ENCODE assay signal across 17 cellular contexts in the genomic region with DNA sequence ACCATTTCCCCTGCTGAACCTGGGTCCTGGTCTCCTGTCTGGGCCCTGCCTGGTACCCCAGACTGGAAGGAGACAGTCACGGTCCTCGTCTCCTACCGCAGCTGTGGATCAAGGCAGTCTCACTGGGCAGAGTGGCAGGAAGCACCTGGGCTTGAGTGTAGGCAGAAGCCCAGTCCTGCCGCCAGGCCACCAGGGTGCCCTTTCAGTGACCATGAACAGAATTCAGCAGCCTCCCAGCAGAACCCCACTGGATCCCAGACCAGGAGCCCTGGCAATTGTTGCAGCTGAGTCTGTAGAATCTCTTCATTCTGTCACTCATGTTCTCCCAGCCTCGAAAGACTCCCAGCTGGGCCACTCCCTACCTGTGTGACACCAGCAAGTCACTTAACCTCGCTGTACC. TPM values are rescaled to one million over a fixed set of nuclear protein-coding genes. Genes with fewer than 3 reads are reported as not detected.
DNase-seq lines count a peak whose midpoint lies in the region; ATAC-seq, FAIRE-seq and TF ChIP-seq lines count a peak whose summit lies in the region.
"Had no signal": no experiment of that assay in that cellular context is flagged by ENCODE, and none has a peak within 500 bp of the region (broad histone marks: within the 10 kb centered on the region; RNA-seq: fewer than 3 reads in every experiment).

No MANE protein-coding gene starts in this region.

- H4K8ac ChIP-seq in mesendoderm (ENCODE audit: low read depth, low read length): no peak overlapping the region

- H3K4me2 ChIP-seq in K562 (ENCODE audit: insufficient read depth, low read length): no peak overlapping the region
- no peak overlapping the region for H3K4me2 ChIP-seq in mesendoderm (ENCODE audit: low read length)
- H3K4me2 ChIP-seq: GM23338 had no signal

- H4K5ac ChIP-seq in mesendoderm (ENCODE audit: low read length): no peak overlapping the region

- intact Hi-C loops in K562 (cut with micrococcal nuclease) (no loop called here), right cardiac atrium (cut with DNase I) (no loop called here), body of pancreas (cut with DNase I) (loop anchor here (5.0 kb wide), 1 partner anchor 55 kb away; no protein-coding TSS in a partner anchor)

- H4K20me1 ChIP-seq in K562 (replicated peaks; ENCODE audit: control insufficient read depth, insufficient read depth, low read length): no peaks in the 10 kb centered on the region

- BruUV-seq in K562 (replicated peaks; lab: Mats Ljungman, UMichigan): no TSS peak

- no peak for TF ChIP-seq RAD21 in K562 (CRISPR knock-in tag; conservative IDR thresholded peaks at IDR 0.05 in 1 of 2, IDR thresholded peaks at IDR 0.05 in 1 of 2)

- H2BK120ac ChIP-seq in mesendoderm (ENCODE audit: low read depth, low read length): no peak overlapping the region

- H3K4me1 ChIP-seq in K562 (replicated peaks in 1 of 2; ENCODE audit: control insufficient read depth in 2 of 2, insufficient read depth in 2 of 2, low read length in 2 of 2) (peaks cover 42 to 73% of the 10 kb centered on the region in 2 experiments), mesendoderm (ENCODE audit: control insufficient read depth, low read depth, low read length) (no peaks in the 10 kb centered on the region), small intestine (ENCODE audit: control insufficient read depth in 2 of 2, insufficient read depth in 1 of 2, low read depth in 1 of 2, low read length in 1 of 2) (peaks cover 3 to 14% of the 10 kb centered on the region in 2 donors), HAP-1 (no peaks in the 10 kb centered on the region; the same call in 1 of the 2 replicates), right cardiac atrium (ENCODE audit: control insufficient read depth, insufficient read depth, low read length) (no peaks in the 10 kb centered on the region), body of pancreas (peaks cover 19% of the 10 kb centered on the region)

- no peak overlapping the region for H2AK5ac ChIP-seq in mesendoderm (ENCODE audit: low read length)

- no peak for DNase-seq in K562 (ENCODE audit: extremely low read depth in 1 of 4, low spot score in 3 of 4)
- no peak for DNase-seq in mesendoderm
- DNase-seq in small intestine: no peak
- DNase-seq in HAP-1 (ENCODE audit: low spot score in 2 of 2): no peak
- DNase-seq in right cardiac atrium: no peak
- no peak for DNase-seq in body of pancreas
- DNase-seq: CD8-positive, alpha-beta T cell; DND-41; GF-D8; Karpas-422; MM.1S; NCI-H1105; NCI-H1694 treated with DMSO at 0.1 percent for 48 hours; NCI-H526 treated with DMSO at 0.1 percent for 48 hours; Right ventricle myocardium superior had no signal

- no peak overlapping the region for H3K4me3 ChIP-seq in K562
- H3K4me3 ChIP-seq in mesendoderm (ENCODE audit: low read length): no peak overlapping the region
- no peak overlapping the region for H3K4me3 ChIP-seq in small intestine (ENCODE audit: low read depth in 1 of 2, low read length in 2 of 2)
- no peak overlapping the region for H3K4me3 ChIP-seq in HAP-1
- no peak overlapping the region for H3K4me3 ChIP-seq in right cardiac atrium (ENCODE audit: low read length)
- H3K4me3 ChIP-seq in body of pancreas: no peak overlapping the region
- H3K4me3 ChIP-seq: GM23338 had no signal

- H3K56ac ChIP-seq in mesendoderm (ENCODE audit: low read length): no peak overlapping the region

- no peaks in the 10 kb centered on the region for H3K9me1 ChIP-seq in K562 (ENCODE audit: control insufficient read depth, insufficient read depth, low read length)

- 66% methylated on average over 6 of the region's 6 CpGs for WGBS in K562 (ENCODE audit: insufficient coverage, low coverage, missing lambda C conversion rate)
- no CpG with 5 or more reads among the region's 6 CpGs for WGBS in mesendoderm (ENCODE audit: extremely low coverage, insufficient coverage, low lambda C conversion rate)
- 59 to 67% (median 66%) methylated on average over 6 of the region's 6 CpGs for WGBS in small intestine, 3 donors
- 78% methylated on average over 6 of the region's 6 CpGs for WGBS in right cardiac atrium
- 50 to 58% methylated on average over 2 to 6 of the region's 6 CpGs for WGBS in body of pancreas, 2 donors

- no peak overlapping the region for H3K4ac ChIP-seq in mesendoderm (ENCODE audit: low read depth, low read length)

- POLR2A ChIA-PET in K562 (lab: Yijun Ruan, JAX): no interaction called here

- no peak for FAIRE-seq in K562 (lab: Jason Lieb, UNC)
- no peak for FAIRE-seq in small intestine (lab: Jason Lieb, UNC)

- no peak overlapping the region for H2BK15ac ChIP-seq in mesendoderm (replicated peaks; ENCODE audit: low read depth)

- no peaks in the 10 kb centered on the region for H3K79me1 ChIP-seq in mesendoderm (ENCODE audit: low read length)

- peak overlapping the region; percentile 95 for H2AFZ ChIP-seq in K562 (ENCODE audit: low read depth, low read length)
- H2AFZ ChIP-seq: GM23338 had no signal

- no peak for ATAC-seq in K562
- no peak for ATAC-seq in right cardiac atrium
- ATAC-seq in body of pancreas: no peak
- ATAC-seq: CD8-positive, alpha-beta T cell; GM23338 had no signal

- H3K27ac ChIP-seq in C4-2B (peak overlapping the region; percentile 44), K562 (ENCODE audit: extremely low read depth, low read depth, low read length) (peak overlapping the region; percentile 87; the same call in 2 of the 3 replicates), mesendoderm (ENCODE audit: low read depth, low read length) (no peak overlapping the region), small intestine (ENCODE audit: low read depth in 1 of 2, low read length in 1 of 2) (peak overlapping the region; percentile 50 to 76), right cardiac atrium (ENCODE audit: low read length) (no peak overlapping the region), body of pancreas (no peak overlapping the region)

- H3K36me3 ChIP-seq in K562 (ENCODE audit: control insufficient read depth, insufficient read depth, low read length) (no peaks in the 10 kb centered on the region; the same call in 2 of the 3 replicates), mesendoderm (ENCODE audit: control insufficient read depth, insufficient read depth, low read length) (no peaks in the 10 kb centered on the region), small intestine (ENCODE audit: control insufficient read depth in 2 of 2, insufficient read depth in 2 of 2, low read length in 2 of 2) (no peaks in the 10 kb centered on the region), HAP-1 (replicated peaks) (no peaks in the 10 kb centered on the region), body of pancreas (replicated peaks in 1 of 2; ENCODE audit: insufficient read depth in 1 of 2, low read depth in 2 of 2) (no peaks in the 10 kb centered on the region)

- H2BK5ac ChIP-seq in mesendoderm (ENCODE audit: low read length): no peak overlapping the region

- peak overlapping the region; percentile 9 for H3K23ac ChIP-seq in mesendoderm (ENCODE audit: low read length)

- TF ChIP-seq CTCF in C4-2B (conservative IDR thresholded peaks at IDR 0.05) (no peak), K562 (IDR thresholded peaks at IDR 0.05 in 2 of 3, conservative IDR thresholded peaks at IDR 0.05 in 1 of 3; ENCODE audit: insufficient read depth in 2 of 3, low read depth in 1 of 3, low read length in 3 of 3) (no peak), body of pancreas (IDR thresholded peaks at IDR 0.05) (no peak)

- in situ Hi-C loops in K562 (cut with MboI) (no loop called here), HAP-1 (cut with MboI; ENCODE audit: low sequenced_read_pairs) (no loop called here)

- H3K18ac ChIP-seq in mesendoderm (ENCODE audit: low read length): no peak overlapping the region

- TF ChIP-seq POLR2A in K562 (conservative IDR thresholded peaks at IDR 0.05): no peak
- no peak for TF ChIP-seq POLR2A in body of pancreas (IDR thresholded peaks at IDR 0.05)

- H3K79me2 ChIP-seq in K562 (ENCODE audit: control insufficient read depth, insufficient read depth, low read length) (no peaks in the 10 kb centered on the region), mesendoderm (ENCODE audit: control insufficient read depth, insufficient read depth, low read length) (no peaks in the 10 kb centered on the region)

- H3K9ac ChIP-seq in K562 (ENCODE audit: insufficient read depth in 1 of 2, low read depth in 2 of 2, low read length in 2 of 2) (peak overlapping the region; percentile 1 to 74; a peak in 2 of 4 replicates), mesendoderm (ENCODE audit: low read length) (no peak overlapping the region)

- no peaks in the 10 kb centered on the region for H3K27me3 ChIP-seq in K562 (ENCODE audit: control insufficient read depth in 2 of 2, insufficient read depth in 2 of 2, low read length in 2 of 2)
- no peaks in the 10 kb centered on the region for H3K27me3 ChIP-seq in mesendoderm (ENCODE audit: insufficient read depth, low read length, poor library complexity)
- no peaks in the 10 kb centered on the region for H3K27me3 ChIP-seq in small intestine (ENCODE audit: control insufficient read depth in 2 of 2, insufficient read depth in 2 of 2, low read length in 2 of 2)
- H3K27me3 ChIP-seq in HAP-1 (ENCODE audit: low read depth): peaks cover 3% of the 10 kb centered on the region; the same call in 1 of the 2 replicates
- H3K27me3 ChIP-seq in right cardiac atrium (ENCODE audit: control insufficient read depth, insufficient read depth): no peaks in the 10 kb centered on the region
- H3K27me3 ChIP-seq in body of pancreas: no peaks in the 10 kb centered on the region

- TF ChIP-seq EP300 in K562 (IDR thresholded peaks at IDR 0.05; ENCODE audit: low read length): no peak

- CTCF ChIA-PET in K562 (lab: Yijun Ruan, JAX; ENCODE audit: low intra/inter-chr PET ratio): no interaction called here

- H3K9me3 ChIP-seq in K562 (replicated peaks; ENCODE audit: control insufficient read depth, insufficient read depth, low read depth, low read length) (peaks cover 3% of the 10 kb centered on the region; the same call in 1 of the 2 replicates), small intestine (ENCODE audit: control insufficient read depth, low read depth) (no peaks in the 10 kb centered on the region), HAP-1 (no peaks in the 10 kb centered on the region), right cardiac atrium (ENCODE audit: control insufficient read depth, low read length) (no peaks in the 10 kb centered on the region), body of pancreas (no peaks in the 10 kb centered on the region)

RNA-seq across cellular contexts. Expression of gene CREB3L1, which starts 25.5 kb away (rescaled TPM):
- total RNA-seq in K562 (2011; cell fraction: chromatin; rRNA removed; ENCODE audit: low replicate concordance): 19.2 and 27.7 TPM in 2 replicates
- total RNA-seq in K562 (2011; cell fraction: nucleolus; rRNA removed): 19.9 and 20.2 TPM in 2 replicates
- total RNA-seq in K562 (2011; cell fraction: nucleoplasm; rRNA removed): 24.8 and 32.7 TPM in 2 replicates
- 4.1 and 7.1 TPM in 2 replicates for total RNA-seq in K562 (2014; rRNA removed)
- 3.7 and 5.2 TPM in 2 replicates for total RNA-seq in K562 (2014; rRNA removed; fragmentation: Illumina TruSeq; extraction: Trizol)
- 2.4 and 5.5 TPM in 2 replicates for total RNA-seq in K562 (2015; rRNA removed; fragmentation: Illumina TruSeq; extraction: Trizol)
- 24.9 and 27.6 TPM in 2 replicates for total RNA-seq in K562 (2021)
- polyA plus RNA-seq in K562 (2011; rRNA removed): 1.3 and 3.0 TPM in 2 replicates
- polyA plus RNA-seq in K562 (2011; cell fraction: cytosol; rRNA removed): 2.3 and 2.9 TPM in 2 replicates
- 4.5 and 7.2 TPM in 2 replicates for polyA plus RNA-seq in K562 (2011; cell fraction: nucleus; rRNA removed)
- polyA plus RNA-seq in K562 (2012): 17.1 and 21.9 TPM in 2 replicates
- polyA plus RNA-seq in K562 (2014; fragmentation: Illumina TruSeq; extraction: Trizol): 16.2 and 20.5 TPM in 2 replicates
- 1 to 10 TPM; 1.2 to 1.4 TPM for polyA plus RNA-seq in K562 (2014; fragmentation: Nextera tagmentation; extraction: Ambion mirVana)
- 4.9 and 5.3 TPM in 2 replicates for polyA plus RNA-seq in K562 (2014; rRNA removed)
- polyA minus RNA-seq in K562 (2011; rRNA and poly(A)+ RNA removed): 4.1 and 4.8 TPM in 2 replicates
- 15.2 and 25.1 TPM in 2 replicates for polyA minus RNA-seq in K562 (2011; cell fraction: cytosol; rRNA and poly(A)+ RNA removed)
- 3.4 and 5.2 TPM in 2 replicates for polyA minus RNA-seq in K562 (2011; cell fraction: nucleus; rRNA and poly(A)+ RNA removed)
- polyA plus RNA-seq in mesendoderm (2013, experiment 1 of 2): 12.5 TPM
- 13.8 TPM for polyA plus RNA-seq in mesendoderm (2013, experiment 2 of 2)
- 10 to 100 TPM; 14.3 to 36.9 (median 15.7) TPM for polyA plus RNA-seq in small intestine
- 10 to 100 TPM in 3 of 4 donors, 1 to 10 TPM in 1; 9.7 to 18.8 (median 15.3) TPM for total RNA-seq in right cardiac atrium
- polyA plus RNA-seq in right cardiac atrium: 15.2 TPM
- total RNA-seq in body of pancreas: 10 to 100 TPM; 20.8 to 22.7 TPM
- total RNA-seq: CD8-positive, alpha-beta T cell had no signal

Comparison
In these comparisons a context has a peak if more than half of its experiments do, and no peak if none do; other contexts are left out.
1. H3K27ac ChIP-seq: peak in C4-2B (single experiment), K562 (single experiment) and small intestine (2 of 2); none in mesendoderm (single experiment), right cardiac atrium (single experiment) and body of pancreas (0 of 4).